ENCODE assay signal across 22 cellular contexts in the genomic region with DNA sequence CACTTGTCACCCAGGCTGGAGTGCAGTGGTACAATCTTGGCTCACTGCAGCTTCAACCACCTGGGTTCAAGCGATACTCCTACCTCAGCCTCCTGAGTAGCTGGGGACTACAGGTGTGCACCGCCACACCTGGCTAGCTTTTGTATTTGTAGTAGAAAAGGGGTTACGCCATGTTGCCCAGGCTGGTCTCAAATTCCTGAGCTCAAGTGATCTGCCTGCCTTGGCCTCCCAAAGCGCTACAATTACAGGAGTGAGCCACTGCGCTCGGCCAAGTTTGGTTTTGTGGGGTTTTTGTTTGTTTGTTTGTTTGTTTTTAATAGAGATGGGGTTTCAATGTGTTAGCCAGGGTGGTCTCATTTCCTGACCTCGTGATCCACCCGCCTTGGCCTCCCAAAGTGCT.
"Had no signal": no experiment of that assay in that cellular context is flagged by ENCODE, and none has a peak within 500 bp of the region (broad histone marks: within the 10 kb centered on the region; RNA-seq: fewer than 3 reads in every experiment).

No MANE protein-coding gene starts in this region.

- H3K4me1 ChIP-seq: gastrocnemius medialis, sigmoid colon, stomach had no signal

- H3K4me3 ChIP-seq: dorsolateral prefrontal cortex, gastrocnemius medialis, heart left ventricle, pancreas, sigmoid colon, stomach had no signal

- ATAC-seq: activated CD8-positive, alpha-beta T cell treated with anti-CD3 and anti-CD28 coated beads, Interleukin-2, amount 10 ng/mL, durations not matched to agents 7 days and 5 days; stimulated activated effector memory CD8-positive, alpha-beta T cell treated with anti-CD3 and anti-CD28 coated beads, Interleukin-12 subunit alpha, Interleukin-12 subunit beta, amount 100 ng/mL, for 72 hours had no signal

- H3K27me3 ChIP-seq: dorsolateral prefrontal cortex, gastrocnemius medialis, heart left ventricle, neutrophil, pancreas, sigmoid colon, stomach had no signal

- FAIRE-seq: kidney, pancreas had no signal

- DNase-seq: activated CD4-positive, alpha-beta T cell treated with anti-CD3 and anti-CD28 coated beads, Interleukin-2, amount 10 ng/mL, durations not matched to agents 24 days and 14 days; activated CD8-positive, alpha-beta T cell treated with anti-CD3 and anti-CD28 coated beads, Interleukin-2, amount 10 ng/mL, durations not matched to agents 7 days and 5 days; activated naive CD4-positive, alpha-beta T cell treated with Interleukin-2 at 50 U/mL for 16 hours; activated naive CD8-positive, alpha-beta T cell treated with anti-CD3 and anti-CD28 coated beads, Interleukin-2, amount 10 ng/mL, durations not matched to agents 7 days and 5 days; activated T-cell treated with anti-CD3 and anti-CD28 coated beads, Interleukin-2, amount 50 U/mL, for 24 hours; amygdala; caudate nucleus; dorsolateral prefrontal cortex; endodermal cell; erythroblast; gastrocnemius medialis; heart left ventricle; kidney; natural killer cell; pancreas; sigmoid colon; stimulated activated CD4-positive, alpha-beta T cell treated with anti-CD3 and anti-CD28 coated beads, Interleukin-4, amount 100 ng/mL, for 24 hours; stomach; T1000; trophoblast cell had no signal

- H3K27ac ChIP-seq: dorsolateral prefrontal cortex, gastrocnemius medialis, heart left ventricle, neutrophil, pancreas, sigmoid colon, stomach had no signal

- H3K9me3 ChIP-seq: gastrocnemius medialis, heart left ventricle, neutrophil, pancreas, sigmoid colon, stomach had no signal
